20 cellular contexts compared by ENCODE assay signal in the genomic region with DNA sequence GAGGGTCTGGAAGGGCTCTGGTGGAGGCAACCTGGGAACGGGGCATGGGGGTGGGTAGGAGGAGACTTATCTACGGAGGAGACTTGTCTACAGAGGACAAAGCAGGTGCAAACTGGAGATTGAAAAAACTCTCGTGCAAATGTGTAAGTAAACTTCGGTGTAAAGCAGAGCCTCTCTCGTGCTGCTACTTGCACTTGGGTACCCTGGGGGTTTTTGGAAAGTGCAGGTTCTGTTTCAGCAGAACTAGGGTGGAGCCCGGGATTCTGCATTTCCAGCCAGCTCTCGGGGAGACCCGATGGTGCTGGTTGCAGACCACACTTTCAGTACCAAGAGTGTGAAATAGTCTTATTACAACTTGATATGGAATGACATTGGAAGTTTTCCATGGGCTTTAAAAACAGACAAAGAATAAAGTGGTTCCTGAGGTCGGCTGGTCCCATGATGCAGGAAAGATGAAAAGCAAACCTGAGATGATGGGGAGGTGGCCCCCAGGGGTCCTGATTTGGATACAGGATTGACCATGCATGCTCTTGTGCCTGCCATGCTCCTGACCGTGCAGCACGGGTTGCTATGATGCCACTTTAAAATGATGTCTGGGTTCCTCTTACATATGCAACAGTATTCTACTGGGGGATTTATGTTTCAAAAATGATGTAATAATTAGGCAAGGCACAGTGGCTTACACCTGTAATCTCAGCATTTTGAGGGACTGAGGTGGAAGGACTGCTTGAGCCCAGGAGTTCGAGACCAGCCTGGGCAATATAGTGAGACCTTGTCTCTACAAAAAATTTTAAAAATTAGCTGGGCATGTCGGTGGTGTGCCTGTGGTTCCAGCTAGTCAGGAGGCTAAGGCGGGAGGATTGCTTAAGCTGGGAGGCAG.
"Had no signal": no experiment of that assay in that cellular context is flagged by ENCODE, and none has a peak within 500 bp of the region (broad histone marks: within the 10 kb centered on the region; RNA-seq: fewer than 3 reads in every experiment).

No MANE protein-coding gene starts in this region.

- H3K4me3 Mint-ChIP-seq: activated naive CD4-positive, alpha-beta T cell treated with anti-CD3 and anti-CD28 coated beads for 36 hours; activated T-helper 17 cell treated with anti-CD3 and anti-CD28 coated beads, Interleukin-2, amount 50 U/mL, for 72 hours; natural killer cell treated with Interleukin-12 subunit alpha and Interleukin-12 subunit beta and Interleukin-15 and Interleukin-18, amount 100 ng/mL, for 72 hours had no signal

- H3K36me3 ChIP-seq: esophagus muscularis mucosa, left ventricle myocardium inferior, upper lobe of left lung had no signal

- DNase-seq: activated CD4-positive, alpha-beta T cell treated with anti-CD3 and anti-CD28 coated beads for 48 hours; activated T-cell treated with anti-CD3 and anti-CD28 coated beads for 4 hours; amniotic stem cell; body of pancreas; central memory CD4-positive, alpha-beta T cell; cortex of kidney; effector CD4-positive, alpha-beta T cell; hypothalamus; left ventricle myocardium inferior; nucleus accumbens; stimulated activated CD4-positive, alpha-beta T cell treated with anti-CD3 and anti-CD28 coated beads, Interleukin-15, amount 100 ng/mL, for 24 hours; stimulated activated CD4-positive, alpha-beta T cell treated with anti-CD3 and anti-CD28 coated beads, Interleukin-4, amount 100 ng/mL, for 1 hour; stimulated activated naive CD4-positive, alpha-beta T cell treated with Interleukin-2 at 50 U/mL for 16 hours; upper lobe of left lung had no signal

- ATAC-seq: body of pancreas; natural killer cell treated with Interleukin-12 subunit alpha and Interleukin-12 subunit beta and Interleukin-15 and Interleukin-18, amount 100 ng/mL, for 72 hours had no signal

- H3K4me3 ChIP-seq: body of pancreas, esophagus muscularis mucosa, left ventricle myocardium inferior, skin epidermis, upper lobe of left lung had no signal

- H3K4me1 ChIP-seq: body of pancreas had no signal

- H3K27ac ChIP-seq: body of pancreas, esophagus muscularis mucosa, left ventricle myocardium inferior, skin epidermis, upper lobe of left lung, VCaP had no signal

- H3K9me3 Mint-ChIP-seq: activated naive CD4-positive, alpha-beta T cell treated with anti-CD3 and anti-CD28 coated beads for 36 hours; activated T-helper 17 cell treated with anti-CD3 and anti-CD28 coated beads, Interleukin-2, amount 50 U/mL, for 72 hours; natural killer cell treated with Interleukin-12 subunit alpha and Interleukin-12 subunit beta and Interleukin-15 and Interleukin-18, amount 100 ng/mL, for 72 hours had no signal

- H3K9me3 ChIP-seq: body of pancreas, esophagus muscularis mucosa, left ventricle myocardium inferior, upper lobe of left lung had no signal

- H3K27me3 ChIP-seq: body of pancreas, esophagus muscularis mucosa, upper lobe of left lung had no signal

- H3K27ac Mint-ChIP-seq: activated T-helper 17 cell treated with anti-CD3 and anti-CD28 coated beads, Interleukin-2, amount 50 U/mL, for 72 hours had no signal

- H3K36me3 Mint-ChIP-seq: natural killer cell treated with Interleukin-12 subunit alpha and Interleukin-12 subunit beta and Interleukin-15 and Interleukin-18, amount 100 ng/mL, for 72 hours had no signal
